ENCODE assay signal across 12 cellular contexts in the genomic region with DNA sequence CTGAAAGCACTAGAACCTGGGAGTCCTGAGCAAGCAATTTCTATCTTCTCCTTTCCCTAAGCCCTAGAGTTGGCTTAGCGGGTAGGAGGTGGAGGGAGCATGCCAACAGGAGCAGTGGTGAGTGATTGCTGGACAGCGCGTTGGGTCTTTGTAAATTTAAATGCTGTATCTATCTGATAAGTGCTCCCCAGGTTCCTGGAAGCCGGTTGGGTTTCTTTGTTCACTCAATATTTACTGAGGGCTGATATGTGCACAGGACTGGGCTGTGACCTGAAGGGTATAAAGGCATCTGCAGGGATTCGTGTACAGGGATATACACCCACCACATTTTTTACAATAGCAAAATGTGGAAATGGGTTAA. TPM values are rescaled to one million over a fixed set of nuclear protein-coding genes. Genes with fewer than 3 reads are reported as not detected.
DNase-seq lines count a peak whose midpoint lies in the region; ATAC-seq, FAIRE-seq and TF ChIP-seq lines count a peak whose summit lies in the region.
"Had no signal": no experiment of that assay in that cellular context is flagged by ENCODE, and none has a peak within 500 bp of the region (broad histone marks: within the 10 kb centered on the region; RNA-seq: fewer than 3 reads in every experiment).

No MANE protein-coding gene starts in this region.

- H3K27ac ChIP-seq in 22Rv1 = peak overlapping the region; percentile 82
- no peak overlapping the region for H3K27ac ChIP-seq in astrocyte (ENCODE audit: low read depth, low read length)
- peak overlapping the region; percentile 93 to 95 for H3K27ac ChIP-seq in liver (ENCODE audit: low read depth in 1 of 2, low read length in 2 of 2)

- H3K27me3 Mint-ChIP-seq in astrocyte (ENCODE audit: low read depth, unreplicated experiment) = peaks cover 3% of the 10 kb centered on the region

- no peak for DNase-seq in HAP-1 (ENCODE audit: low spot score in 2 of 2)
- no peak for DNase-seq in astrocyte (ENCODE audit: low read depth)
- DNase-seq in NCI-H2107 treated with DMSO at 0.1 percent for 48 hours (lab: John Stamatoyannopoulos, UW; ENCODE audit: unreplicated experiment) = no peak
- DNase-seq in midbrain (lab: John Stamatoyannopoulos, UW) = no peak
- DNase-seq: effector memory CD4-positive, alpha-beta T cell; mesenchymal stem cell; MG63 had no signal

- 26% methylated on average over 5 of the region's 5 CpGs for WGBS in liver

- no peak overlapping the region for H2AFZ ChIP-seq in astrocyte (ENCODE audit: low read depth, low read length)

- H3K79me2 ChIP-seq in astrocyte (ENCODE audit: insufficient read depth, low read length) = peaks cover 70% of the 10 kb centered on the region

- H3K27me3 ChIP-seq in HAP-1 (ENCODE audit: low read depth) = no peaks in the 10 kb centered on the region
- no peaks in the 10 kb centered on the region for H3K27me3 ChIP-seq in astrocyte (ENCODE audit: insufficient read depth, low read length)
- H3K27me3 ChIP-seq in liver (ENCODE audit: control insufficient read depth in 4 of 4, insufficient read depth in 4 of 4, low read length in 3 of 4) = no peaks in the 10 kb centered on the region
- H3K27me3 ChIP-seq: MG63 had no signal

- no peak overlapping the region for H3K27ac Mint-ChIP-seq in astrocyte (ENCODE audit: unreplicated experiment)

- H3K9me3 ChIP-seq in HAP-1 (no peaks in the 10 kb centered on the region), astrocyte (ENCODE audit: insufficient read depth, low read depth, low read length) (no peaks in the 10 kb centered on the region), liver (ENCODE audit: control insufficient read depth in 4 of 4, low read length in 3 of 4) (no peaks in the 10 kb centered on the region)
- H3K9me3 ChIP-seq: MG63 had no signal

- TF ChIP-seq RAD21 in liver (IDR thresholded peaks at IDR 0.05) = no peak

- H3K36me3 Mint-ChIP-seq in astrocyte (ENCODE audit: low read depth, unreplicated experiment) = peaks cover 3% of the 10 kb centered on the region

- H3K4me3 ChIP-seq in HAP-1 (peak overlapping the region; percentile 69; the same call in 1 of the 2 replicates), astrocyte (ENCODE audit: insufficient read depth, low read depth, low read length) (no peak overlapping the region), liver (ENCODE audit: low read depth in 1 of 3, low read length in 3 of 3) (peak overlapping the region; percentile 7 to 87 (median 34))

- no peak for FAIRE-seq in astrocyte (lab: Jason Lieb, UNC)

- H3K36me3 ChIP-seq in HAP-1 (replicated peaks) = no peaks in the 10 kb centered on the region
- no peaks in the 10 kb centered on the region for H3K36me3 ChIP-seq in astrocyte (ENCODE audit: insufficient read depth, low read length)
- H3K36me3 ChIP-seq in liver (ENCODE audit: control insufficient read depth in 4 of 4, insufficient read depth in 3 of 4, low read depth in 1 of 4, low read length in 3 of 4) = no peaks in the 10 kb centered on the region

- in situ Hi-C loops in HAP-1 (cut with MboI; ENCODE audit: low sequenced_read_pairs) = no loop called here

- peaks cover 2% of the 10 kb centered on the region for H3K9me3 Mint-ChIP-seq in astrocyte (ENCODE audit: unreplicated experiment)

- peaks cover 10% of the 10 kb centered on the region; the same call in 1 of the 2 replicates for H3K4me1 ChIP-seq in HAP-1
- H3K4me1 ChIP-seq in astrocyte (ENCODE audit: insufficient read depth, low read length) = no peaks in the 10 kb centered on the region
- peaks cover 8 to 59% (median 43%) of the 10 kb centered on the region in 4 donors for H3K4me1 ChIP-seq in liver (ENCODE audit: control insufficient read depth in 4 of 4, insufficient read depth in 4 of 4, low read length in 3 of 4)

- H3K4me3 Mint-ChIP-seq in astrocyte (ENCODE audit: unreplicated experiment) = peak overlapping the region; percentile 97

- H4K20me1 ChIP-seq in astrocyte (ENCODE audit: insufficient read depth, low read length) = peaks cover 60% of the 10 kb centered on the region

- H3K4me1 Mint-ChIP-seq in astrocyte (ENCODE audit: low read depth, unreplicated experiment) = peaks cover 22% of the 10 kb centered on the region

- TF ChIP-seq CTCF in 22Rv1 (IDR thresholded peaks at IDR 0.05) (no peak), astrocyte (IDR thresholded peaks at IDR 0.05; ENCODE audit: insufficient read depth, low read depth, low read length) (no peak), liver (IDR thresholded peaks at IDR 0.05; ENCODE audit: low read depth, low read length, missing input control) (no peak)

- peak overlapping the region; percentile 97 for H3K4me2 ChIP-seq in astrocyte (ENCODE audit: low read length)

- H3K9ac ChIP-seq in astrocyte (ENCODE audit: low read length) (no peak overlapping the region), liver (ENCODE audit: low read depth in 1 of 2, low read length in 2 of 2) (peak overlapping the region in 1 of 2 donors; percentile 73)

- ATAC-seq in GM21515 (IDR thresholded peaks at IDR 0.05; ENCODE audit: unreplicated experiment) (no peak), GM18498 (IDR thresholded peaks at IDR 0.05; ENCODE audit: unreplicated experiment) (no peak)
- ATAC-seq: Right ventricle myocardium inferior had no signal

TF ChIP-seq in liver, 16 proteins besides CTCF, POLR2A, EP300 and RAD21:
- TF ChIP-seq HNF4A (conservative IDR thresholded peaks at IDR 0.05) (no peak), FOXA1 (IDR thresholded peaks at IDR 0.05) (peak; percentile 80), MAX (IDR thresholded peaks at IDR 0.05) (peak; percentile 14), REST (IDR thresholded peaks at IDR 0.05) (peak; percentile 90), FOXA2 (IDR thresholded peaks at IDR 0.05) (peak; percentile 78)

RNA-seq across cellular contexts. Expression of gene PDIA5, which starts 2.2 kb away (rescaled TPM):
- total RNA-seq in astrocyte (77.5 and 86.5 TPM in 2 replicates), liver (10 to 100 TPM; 64.2 to 94.6 TPM)
- 10 to 100 TPM; 36.8 to 62.3 TPM for polyA plus RNA-seq in liver

RNA-seq across cellular contexts. Expression of gene SEMA5B, which starts 41.4 kb away (rescaled TPM):
- total RNA-seq in astrocyte = 1.0 and 2.1 TPM in 2 replicates
- 1 to 10 TPM in 1 of 2 donors, under 1 TPM in 1; 0.25 to 1.1 TPM for total RNA-seq in liver
- under 1 TPM; 0.20 to 0.21 TPM for polyA plus RNA-seq in liver
